22 cellular contexts compared by ENCODE assay signal in the genomic region with DNA sequence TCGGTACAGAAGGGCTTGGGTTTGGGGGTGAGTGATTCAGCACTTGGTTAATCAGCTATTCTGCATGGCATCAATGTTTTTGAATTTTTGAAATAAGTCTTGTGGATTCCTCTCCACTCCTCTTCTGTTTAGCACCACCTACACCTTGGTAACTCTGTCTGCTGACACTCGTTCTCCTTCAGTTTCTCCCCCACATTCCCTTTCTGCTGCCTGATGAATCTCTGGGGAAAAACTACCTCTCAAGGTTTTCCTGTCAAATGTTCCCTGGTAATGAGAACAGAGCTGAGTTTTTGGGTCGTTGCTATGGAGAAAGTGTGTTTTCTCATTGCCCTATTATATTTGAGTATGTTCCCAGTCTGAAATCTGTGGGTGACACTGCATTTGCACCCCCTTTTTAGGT.
"Had no signal": no experiment of that assay in that cellular context is flagged by ENCODE, and none has a peak within 500 bp of the region (broad histone marks: within the 10 kb centered on the region; RNA-seq: fewer than 3 reads in every experiment).

No MANE protein-coding gene starts in this region.

- H3K27me3 ChIP-seq: brain microvascular endothelial cell, cardiac muscle cell had no signal

- DNase-seq: activated B cell treated with CpG ODN at 0.5 μM for 24 hours; activated CD4-positive, alpha-beta T cell treated with anti-CD3 and anti-CD28 coated beads for 1 hour; activated CD4-positive, alpha-beta T cell treated with anti-CD3 and anti-CD28 coated beads, Interleukin-2, amount 10 ng/mL, durations not matched to agents 24 days and 14 days; activated CD4-positive, alpha-beta T cell treated with anti-CD3 and anti-CD28 coated beads, Interleukin-2, amount 50 U/mL, for 48 hours; activated CD8-positive, alpha-beta memory T cell treated with anti-CD3 and anti-CD28 coated beads, Interleukin-2, amount 10 ng/mL, durations not matched to agents 7 days and 5 days; activated effector memory CD4-positive, alpha-beta T cell treated with anti-CD3 and anti-CD28 coated beads, Interleukin-2, amount 50 U/mL, for 16 hours; activated naive CD4-positive, alpha-beta T cell treated with Interleukin-2 at 50 U/mL for 16 hours; activated naive CD8-positive, alpha-beta T cell treated with anti-CD3 and anti-CD28 coated beads, Interleukin-2, amount 50 U/mL, for 24 hours; activated T-cell treated with anti-CD3 and anti-CD28 coated beads, Interleukin-2, amount 50 U/mL, for 24 hours; brain microvascular endothelial cell; KG1; NCI-H1048; NCI-H146; NCI-H1930; NCI-H510A treated with DMSO at 0.1 percent for 48 hours; NCI-H69; PC-3; SHP77 treated with DMSO at 0.1 percent for 48 hours; T-helper 17 cell; T-helper 9 cell had no signal

- H3K27ac ChIP-seq: brain microvascular endothelial cell, cardiac muscle cell had no signal

- ATAC-seq: activated CD8-positive, alpha-beta memory T cell treated with anti-CD3 and anti-CD28 coated beads, Interleukin-2, amount 10 ng/mL, durations not matched to agents 7 days and 5 days; activated naive CD4-positive, alpha-beta T cell treated with anti-CD3 and anti-CD28 coated beads, Interleukin-2, amount 50 U/mL, for 72 hours; activated naive CD8-positive, alpha-beta T cell treated with anti-CD3 and anti-CD28 coated beads, Interleukin-2, amount 50 U/mL, for 24 hours; PC-3; T-helper 17 cell had no signal

- H3K36me3 ChIP-seq: brain microvascular endothelial cell, cardiac muscle cell had no signal

- H3K4me3 ChIP-seq: cardiac muscle cell had no signal
